19 cellular contexts compared by ENCODE assay signal in the genomic region with DNA sequence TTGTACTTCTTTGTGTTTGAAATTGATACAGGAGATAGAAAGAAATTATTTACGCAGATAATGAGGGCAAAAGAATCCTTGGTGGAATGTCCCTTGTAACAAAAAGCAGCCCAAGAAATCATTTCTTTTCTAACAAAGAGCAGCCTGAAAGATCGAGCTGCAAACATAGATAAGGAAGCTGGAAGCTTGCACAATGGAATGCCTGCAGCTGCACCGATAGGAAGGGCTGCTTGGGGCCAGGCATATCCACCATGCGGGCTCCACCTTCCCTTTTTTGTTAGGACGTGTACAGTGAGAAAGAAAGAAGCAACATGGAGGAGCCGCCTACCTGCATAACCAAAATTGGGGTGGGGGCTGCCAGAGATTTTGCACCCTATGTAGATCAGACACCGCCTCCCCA.
DNase-seq lines count a peak whose midpoint lies in the region; FAIRE-seq and TF ChIP-seq lines count a peak whose summit lies in the region.
"Had no signal": no experiment of that assay in that cellular context is flagged by ENCODE, and none has a peak within 500 bp of the region (broad histone marks: within the 10 kb centered on the region; RNA-seq: fewer than 3 reads in every experiment).

No MANE protein-coding gene starts in this region.

- H3K27ac ChIP-seq in HUES64 (ENCODE audit: low read depth, low read length) (peak overlapping the region; percentile 81), astrocyte (ENCODE audit: low read depth, low read length) (no peak overlapping the region), mesendoderm (ENCODE audit: low read depth, low read length) (peak overlapping the region; percentile 97)
- H3K27ac ChIP-seq: prostate gland, suprapubic skin had no signal

- H3K36me3 ChIP-seq in HUES64 (ENCODE audit: insufficient read depth, low read length) (no peaks in the 10 kb centered on the region), astrocyte (ENCODE audit: insufficient read depth, low read length) (no peaks in the 10 kb centered on the region), mesendoderm (ENCODE audit: control insufficient read depth, insufficient read depth, low read length) (no peaks in the 10 kb centered on the region)
- H3K36me3 ChIP-seq: heart left ventricle, prostate gland, suprapubic skin had no signal

- H3K4me1 Mint-ChIP-seq in astrocyte (ENCODE audit: low read depth, unreplicated experiment): peaks cover 1% of the 10 kb centered on the region
- H3K4me1 Mint-ChIP-seq: stimulated activated effector memory CD8-positive, alpha-beta T cell treated with anti-CD3 and anti-CD28 coated beads, Interleukin-12 subunit alpha, Interleukin-12 subunit beta, amount 100 ng/mL, for 72 hours had no signal

- H3K9me3 ChIP-seq in HUES64 (ENCODE audit: insufficient read depth, low read depth, low read length) (no peaks in the 10 kb centered on the region), astrocyte (ENCODE audit: insufficient read depth, low read depth, low read length) (no peaks in the 10 kb centered on the region)
- H3K9me3 ChIP-seq: heart left ventricle, prostate gland, suprapubic skin had no signal

- H3K18ac ChIP-seq in mesendoderm (ENCODE audit: low read length): no peak overlapping the region

- no peaks in the 10 kb centered on the region for H3K27me3 Mint-ChIP-seq in astrocyte (ENCODE audit: low read depth, unreplicated experiment)

- H4K8ac ChIP-seq in mesendoderm (ENCODE audit: low read depth, low read length): no peak overlapping the region

- H3K56ac ChIP-seq in mesendoderm (ENCODE audit: low read length): no peak overlapping the region

- no peaks in the 10 kb centered on the region for H3K9me3 Mint-ChIP-seq in astrocyte (ENCODE audit: unreplicated experiment)
- H3K9me3 Mint-ChIP-seq: CD14-positive monocyte, nephron progenitor cell had no signal

- peak overlapping the region; percentile 68 for H2BK120ac ChIP-seq in mesendoderm (ENCODE audit: low read depth, low read length)

- no peak overlapping the region for H2BK5ac ChIP-seq in mesendoderm (ENCODE audit: low read length)

- peak; percentile 49 for DNase-seq in ELF-1 (ENCODE audit: low read depth, low spot score)
- DNase-seq in astrocyte (ENCODE audit: low read depth): no peak
- peak; percentile 51 for DNase-seq in mesendoderm
- no peak for DNase-seq in T1000 (lab: John Stamatoyannopoulos, UW)
- DNase-seq in NK-92 (lab: John Stamatoyannopoulos, UW; ENCODE audit: unreplicated experiment): no peak
- DNase-seq in NCI-H1092 treated with DMSO at 0.1 percent for 48 hours (lab: John Stamatoyannopoulos, UW): no peak
- no peak for DNase-seq in NCI-H2196 treated with DMSO at 0.1 percent for 48 hours (lab: John Stamatoyannopoulos, UW; ENCODE audit: unreplicated experiment)
- DNase-seq: activated CD4-positive, alpha-beta T cell treated with anti-CD3 and anti-CD28 coated beads for 1 hour; activated CD8-positive, alpha-beta T cell treated with anti-CD3 and anti-CD28 coated beads, Interleukin-2, amount 10 ng/mL, durations not matched to agents 7 days and 5 days; activated naive CD4-positive, alpha-beta T cell; NCI-H510A treated with DMSO at 0.1 percent for 48 hours; nephron progenitor cell had no signal

- no peak overlapping the region for H3K4me3 Mint-ChIP-seq in astrocyte (ENCODE audit: unreplicated experiment)
- H3K4me3 Mint-ChIP-seq: activated CD8-positive, alpha-beta T cell treated with anti-CD3 and anti-CD28 coated beads, Interleukin-2, amount 10 ng/mL, durations not matched to agents 7 days and 5 days; CD14-positive monocyte; nephron progenitor cell; stimulated activated effector memory CD8-positive, alpha-beta T cell treated with anti-CD3 and anti-CD28 coated beads, Interleukin-12 subunit alpha, Interleukin-12 subunit beta, amount 100 ng/mL, for 72 hours had no signal

- no peaks in the 10 kb centered on the region for H3K36me3 Mint-ChIP-seq in astrocyte (ENCODE audit: low read depth, unreplicated experiment)
- H3K36me3 Mint-ChIP-seq: CD14-positive monocyte; stimulated activated effector memory CD8-positive, alpha-beta T cell treated with anti-CD3 and anti-CD28 coated beads, Interleukin-12 subunit alpha, Interleukin-12 subunit beta, amount 100 ng/mL, for 72 hours had no signal

- no peak overlapping the region for H3K4me3 ChIP-seq in HUES64 (ENCODE audit: low read length)
- H3K4me3 ChIP-seq in astrocyte (ENCODE audit: insufficient read depth, low read depth, low read length): no peak overlapping the region
- H3K4me3 ChIP-seq in mesendoderm (ENCODE audit: low read length): no peak overlapping the region
- H3K4me3 ChIP-seq: heart left ventricle, prostate gland, suprapubic skin had no signal

- no peak for TF ChIP-seq CTCF in astrocyte (IDR thresholded peaks at IDR 0.05; ENCODE audit: insufficient read depth, low read depth, low read length)

- H3K79me2 ChIP-seq in astrocyte (ENCODE audit: insufficient read depth, low read length) (no peaks in the 10 kb centered on the region), mesendoderm (ENCODE audit: control insufficient read depth, insufficient read depth, low read length) (no peaks in the 10 kb centered on the region)

- H2AK5ac ChIP-seq in mesendoderm (ENCODE audit: low read length): no peak overlapping the region

- no peak overlapping the region for H2AFZ ChIP-seq in astrocyte (ENCODE audit: low read depth, low read length)

- H3K4me1 ChIP-seq in HUES64 (ENCODE audit: insufficient read depth, low read length): peaks cover 28% of the 10 kb centered on the region
- no peaks in the 10 kb centered on the region for H3K4me1 ChIP-seq in astrocyte (ENCODE audit: insufficient read depth, low read length)
- peaks cover 4% of the 10 kb centered on the region for H3K4me1 ChIP-seq in mesendoderm (ENCODE audit: control insufficient read depth, low read depth, low read length)
- H3K4me1 ChIP-seq: prostate gland, suprapubic skin had no signal

- no peak for FAIRE-seq in astrocyte (lab: Jason Lieb, UNC)
- FAIRE-seq: endometrium had no signal

- peak overlapping the region; percentile 44; the same call in 1 of the 2 replicates for H3K9ac ChIP-seq in HUES64 (ENCODE audit: low read depth, low read length)
- H3K9ac ChIP-seq in astrocyte (ENCODE audit: low read length): no peak overlapping the region
- H3K9ac ChIP-seq in mesendoderm (ENCODE audit: low read length): no peak overlapping the region

- no peak overlapping the region for H3K23ac ChIP-seq in mesendoderm (ENCODE audit: low read length)

- no peak overlapping the region for H3K4ac ChIP-seq in mesendoderm (ENCODE audit: low read depth, low read length)

- WGBS in HUES64: 84% methylated on average over 7 of the region's 7 CpGs
- WGBS in mesendoderm (ENCODE audit: extremely low coverage, insufficient coverage, low lambda C conversion rate): no CpG with 5 or more reads among the region's 7 CpGs

- H4K20me1 ChIP-seq in astrocyte (ENCODE audit: insufficient read depth, low read length): no peaks in the 10 kb centered on the region

- no peak overlapping the region for H2BK15ac ChIP-seq in mesendoderm (replicated peaks; ENCODE audit: low read depth)

- no peaks in the 10 kb centered on the region for H3K79me1 ChIP-seq in mesendoderm (ENCODE audit: low read length)

- peak overlapping the region; percentile 36 for H3K27ac Mint-ChIP-seq in astrocyte (ENCODE audit: unreplicated experiment)
- H3K27ac Mint-ChIP-seq: activated CD8-positive, alpha-beta T cell treated with anti-CD3 and anti-CD28 coated beads, Interleukin-2, amount 10 ng/mL, durations not matched to agents 7 days and 5 days; CD14-positive monocyte; stimulated activated effector memory CD8-positive, alpha-beta T cell treated with anti-CD3 and anti-CD28 coated beads, Interleukin-12 subunit alpha, Interleukin-12 subunit beta, amount 100 ng/mL, for 72 hours had no signal

- H3K4me2 ChIP-seq in astrocyte (ENCODE audit: low read length) (no peak overlapping the region), mesendoderm (ENCODE audit: low read length) (no peak overlapping the region)

- H4K5ac ChIP-seq in mesendoderm (ENCODE audit: low read length): no peak overlapping the region

- H3K27me3 ChIP-seq in HUES64 (ENCODE audit: insufficient read depth, low read length): no peaks in the 10 kb centered on the region
- H3K27me3 ChIP-seq in astrocyte (ENCODE audit: insufficient read depth, low read length): no peaks in the 10 kb centered on the region
- H3K27me3 ChIP-seq in mesendoderm (ENCODE audit: insufficient read depth, low read length, poor library complexity): no peaks in the 10 kb centered on the region
- H3K27me3 ChIP-seq: heart left ventricle, suprapubic skin had no signal

Comparison
In these comparisons a context has a peak if more than half of its experiments do, and no peak if none do; other contexts are left out.
1. DNase-seq: peak in ELF-1 (single experiment) and mesendoderm (single experiment); none in astrocyte (single experiment), T1000 (single experiment), NK-92 (single experiment), NCI-H1092 treated with DMSO at 0.1 percent for 48 hours (single experiment) and NCI-H2196 treated with DMSO at 0.1 percent for 48 hours (single experiment).